ENCODE assay signal across 13 cellular contexts in genomic region chr2:42317486-42317885, GRCh38.
DNase-seq lines count a peak whose midpoint lies in the region; ATAC-seq, FAIRE-seq and TF ChIP-seq lines count a peak whose summit lies in the region.
"Had no signal": no experiment of that assay in that cellular context is flagged by ENCODE, and none has a peak within 500 bp of the region (broad histone marks: within the 10 kb centered on the region; RNA-seq: fewer than 3 reads in every experiment).

No MANE protein-coding gene starts in this region.

- ATAC-seq in stimulated activated effector memory CD8-positive, alpha-beta T cell treated with anti-CD3 and anti-CD28 coated beads, Interleukin-12 subunit alpha, Interleukin-12 subunit beta, amount 100 ng/mL, for 72 hours, result no peak

- H3K4me3 ChIP-seq in HAP-1, result no peak overlapping the region
- H3K4me3 ChIP-seq: BLaER1 treated with 17β-estradiol and CSF1 and Interleukin-3, amounts not matched to agents 10 nM and 100 nM had no signal

- peaks cover 15% of the 10 kb centered on the region for H3K4me1 ChIP-seq in HAP-1

- H3K36me3 ChIP-seq in HAP-1 (replicated peaks), result no peaks in the 10 kb centered on the region

- H3K9me3 Mint-ChIP-seq in activated naive CD4-positive, alpha-beta T cell treated with anti-CD3 and anti-CD28 coated beads, Interleukin-2, amount 50 U/mL, for 24 hours, result no peaks in the 10 kb centered on the region
- no peaks in the 10 kb centered on the region for H3K9me3 Mint-ChIP-seq in activated naive CD8-positive, alpha-beta T cell (ENCODE audit: low read depth)
- H3K9me3 Mint-ChIP-seq in stimulated activated effector memory CD8-positive, alpha-beta T cell treated with anti-CD3 and anti-CD28 coated beads, Interleukin-12 subunit alpha, Interleukin-12 subunit beta, amount 100 ng/mL, for 72 hours, result no peaks in the 10 kb centered on the region

- DNase-seq in activated naive CD4-positive, alpha-beta T cell (lab: John Stamatoyannopoulos, UW), result no peak
- no peak for DNase-seq in D721Med (ENCODE audit: insufficient read length, low spot score)
- no peak for DNase-seq in stimulated activated effector memory CD8-positive, alpha-beta T cell treated with anti-CD3 and anti-CD28 coated beads, Interleukin-12 subunit alpha, Interleukin-12 subunit beta, amount 100 ng/mL, for 72 hours (ENCODE audit: low spot score in 2 of 2)
- DNase-seq in HAP-1 (ENCODE audit: low spot score in 2 of 2), result no peak
- DNase-seq in LoVo (ENCODE audit: low spot score), result no peak
- DNase-seq: HCEC 1CT, NCI-H1436 treated with DMSO at 0.1 percent for 48 hours, NCI-H2081, NCI-H510A treated with DMSO at 0.1 percent for 48 hours had no signal

- H3K9me3 ChIP-seq in HAP-1, result no peaks in the 10 kb centered on the region
- H3K9me3 ChIP-seq: BLaER1 treated with 17β-estradiol and CSF1 and Interleukin-3, amounts not matched to agents 10 nM and 100 nM had no signal

- no peaks in the 10 kb centered on the region for H3K27me3 ChIP-seq in HAP-1 (ENCODE audit: low read depth)
- H3K27me3 ChIP-seq: BLaER1 treated with 17β-estradiol and CSF1 and Interleukin-3, amounts not matched to agents 10 nM and 100 nM had no signal

- TF ChIP-seq CTCF in D721Med (IDR thresholded peaks at IDR 0.05; ENCODE audit: insufficient read depth, missing control alignments), result no peak

- peaks cover 49% of the 10 kb centered on the region for H3K4me1 Mint-ChIP-seq in activated naive CD4-positive, alpha-beta T cell treated with anti-CD3 and anti-CD28 coated beads, Interleukin-2, amount 50 U/mL, for 24 hours
- H3K4me1 Mint-ChIP-seq in activated naive CD8-positive, alpha-beta T cell (ENCODE audit: low read depth), result peaks cover 37% of the 10 kb centered on the region
- peaks cover 16% of the 10 kb centered on the region for H3K4me1 Mint-ChIP-seq in stimulated activated effector memory CD8-positive, alpha-beta T cell treated with anti-CD3 and anti-CD28 coated beads, Interleukin-12 subunit alpha, Interleukin-12 subunit beta, amount 100 ng/mL, for 72 hours

- peaks cover 20% of the 10 kb centered on the region for H3K36me3 Mint-ChIP-seq in activated naive CD4-positive, alpha-beta T cell treated with anti-CD3 and anti-CD28 coated beads, Interleukin-2, amount 50 U/mL, for 24 hours
- H3K36me3 Mint-ChIP-seq in activated naive CD8-positive, alpha-beta T cell, result peaks cover 15% of the 10 kb centered on the region
- peaks cover 81% of the 10 kb centered on the region for H3K36me3 Mint-ChIP-seq in stimulated activated effector memory CD8-positive, alpha-beta T cell treated with anti-CD3 and anti-CD28 coated beads, Interleukin-12 subunit alpha, Interleukin-12 subunit beta, amount 100 ng/mL, for 72 hours

- peak overlapping the region; percentile 28 for H3K4me3 Mint-ChIP-seq in activated naive CD4-positive, alpha-beta T cell treated with anti-CD3 and anti-CD28 coated beads, Interleukin-2, amount 50 U/mL, for 24 hours
- no peak overlapping the region for H3K4me3 Mint-ChIP-seq in activated naive CD8-positive, alpha-beta T cell
- no peak overlapping the region for H3K4me3 Mint-ChIP-seq in stimulated activated effector memory CD8-positive, alpha-beta T cell treated with anti-CD3 and anti-CD28 coated beads, Interleukin-12 subunit alpha, Interleukin-12 subunit beta, amount 100 ng/mL, for 72 hours

- peak overlapping the region; percentile 88 for H3K27ac Mint-ChIP-seq in activated naive CD4-positive, alpha-beta T cell treated with anti-CD3 and anti-CD28 coated beads, Interleukin-2, amount 50 U/mL, for 24 hours
- peak overlapping the region; percentile 54 for H3K27ac Mint-ChIP-seq in activated naive CD8-positive, alpha-beta T cell
- peak overlapping the region; percentile 69 for H3K27ac Mint-ChIP-seq in stimulated activated effector memory CD8-positive, alpha-beta T cell treated with anti-CD3 and anti-CD28 coated beads, Interleukin-12 subunit alpha, Interleukin-12 subunit beta, amount 100 ng/mL, for 72 hours

- H3K27me3 Mint-ChIP-seq in activated naive CD4-positive, alpha-beta T cell treated with anti-CD3 and anti-CD28 coated beads, Interleukin-2, amount 50 U/mL, for 24 hours, result no peaks in the 10 kb centered on the region
- no peaks in the 10 kb centered on the region for H3K27me3 Mint-ChIP-seq in activated naive CD8-positive, alpha-beta T cell

- in situ Hi-C loops in HAP-1 (cut with MboI; ENCODE audit: low sequenced_read_pairs), result no loop called here

- FAIRE-seq in D721Med (lab: Jason Lieb, UNC), result peak; percentile 6
- FAIRE-seq: GM12892 had no signal
